ENCODE assay signal across 27 cellular contexts in genomic region chr9:106438928-106439327, GRCh38.
DNase-seq lines count a peak whose midpoint lies in the region; ATAC-seq, FAIRE-seq and TF ChIP-seq lines count a peak whose summit lies in the region.
"Had no signal": no experiment of that assay in that cellular context is flagged by ENCODE, and none has a peak within 500 bp of the region (broad histone marks: within the 10 kb centered on the region; RNA-seq: fewer than 3 reads in every experiment).

No MANE protein-coding gene starts in this region.

- DNase-seq in HepG2 (ENCODE audit: low spot score) (no peak), astrocyte of the hippocampus (ENCODE audit: low read depth, low spot score) (peak; percentile 62), right lobe of liver (no peak), left lung (no peak), glutamatergic neuron (no peak), RPMI8226 (no peak)
- DNase-seq: ACHN; activated CD4-positive, CD25-positive, alpha-beta regulatory T cell treated with anti-CD3 and anti-CD28 coated beads, Interleukin-2, amount 50 U/mL, for 72 hours; activated CD8-positive, alpha-beta T cell treated with anti-CD3 and anti-CD28 coated beads for 36 hours; activated effector memory CD4-positive, alpha-beta T cell treated with anti-CD3 and anti-CD28 coated beads, Interleukin-2, amount 50 U/mL, for 16 hours; Caco-2; central memory CD4-positive, alpha-beta T cell; dermis blood vessel endothelial cell; HFFc6; MM.1S; NCI-H1436; NCI-H524; occipital lobe; PC-3; uterus had no signal

- TF ChIP-seq RAD21 in liver (IDR thresholded peaks at IDR 0.05) (peak in 1 of 2 donors; percentile 32), HepG2 (CRISPR knock-in tag; IDR thresholded peaks at IDR 0.05) (no peak)

- H3K4me2 ChIP-seq in HepG2 (ENCODE audit: low read depth, low read length): no peak overlapping the region
- H3K4me2 ChIP-seq: BLaER1 treated with 17β-estradiol and CSF1 and Interleukin-3, amounts not matched to agents 10 nM and 100 nM had no signal

- H3K27ac Mint-ChIP-seq in glutamatergic neuron (ENCODE audit: unreplicated experiment): no peak overlapping the region
- H3K27ac Mint-ChIP-seq: activated CD8-positive, alpha-beta T cell treated with anti-CD3 and anti-CD28 coated beads for 36 hours; HFFc6 had no signal

- H3K4me1 Mint-ChIP-seq in glutamatergic neuron (ENCODE audit: low read depth, unreplicated experiment): peaks cover 3% of the 10 kb centered on the region

- intact Hi-C loops in HepG2 (cut with micrococcal nuclease; ENCODE audit: unreplicated experiment): no loop called here
- intact Hi-C loops in right lobe of liver (cut with DNase I): no loop called here
- intact Hi-C loops in left lung (cut with DNase I): no loop called here

- BruUV-seq in HepG2 (replicated peaks; lab: Mats Ljungman, UMichigan): no TSS peak

- ATAC-seq in HepG2 (no peak), right lobe of liver (peak; percentile 34 to 76 (median 48)), left lung (no peak), GM18867 (IDR thresholded peaks at IDR 0.05; ENCODE audit: unreplicated experiment) (no peak)
- ATAC-seq: activated CD8-positive, alpha-beta T cell treated with anti-CD3 and anti-CD28 coated beads for 36 hours; K562; PC-3 had no signal

- TF ChIP-seq CTCF in liver (IDR thresholded peaks at IDR 0.05; ENCODE audit: low read depth, low read length, missing input control) (no peak), HepG2 (CRISPR knock-in tag; IDR thresholded peaks at IDR 0.05) (no peak), right lobe of liver (IDR thresholded peaks at IDR 0.05) (no peak), left lung (IDR thresholded peaks at IDR 0.05) (no peak), glutamatergic neuron (IDR thresholded peaks at IDR 0.05; ENCODE audit: partially characterized antibody, unreplicated experiment) (no peak)

- no peak for FAIRE-seq in HepG2 (lab: Jason Lieb, UNC)
- FAIRE-seq: endometrium, K562, keratinocyte, TTC549 had no signal

- H3K9me3 Mint-ChIP-seq in glutamatergic neuron (ENCODE audit: unreplicated experiment): peaks cover 3% of the 10 kb centered on the region

- H3K9me3 ChIP-seq in liver (ENCODE audit: control insufficient read depth in 4 of 4, low read length in 3 of 4) (peaks cover 0 to 3% (median 0%) of the 10 kb centered on the region in 4 donors), HepG2 (ENCODE audit: low read length) (no peaks in the 10 kb centered on the region), right lobe of liver (no peaks in the 10 kb centered on the region), left lung (no peaks in the 10 kb centered on the region)
- H3K9me3 ChIP-seq: BLaER1 treated with 17β-estradiol and CSF1 and Interleukin-3, amounts not matched to agents 10 nM and 100 nM; Caco-2; uterus had no signal

- no peaks in the 10 kb centered on the region for H4K20me1 ChIP-seq in HepG2 (ENCODE audit: insufficient read depth, low read length)
- H4K20me1 ChIP-seq: BLaER1 treated with 17β-estradiol and CSF1 and Interleukin-3, amounts not matched to agents 10 nM and 100 nM had no signal

- H3K36me3 Mint-ChIP-seq in glutamatergic neuron (ENCODE audit: unreplicated experiment): no peaks in the 10 kb centered on the region

- WGBS in liver: 78% methylated on average over 3 of the region's 3 CpGs
- 81% methylated on average over 3 of the region's 3 CpGs for WGBS in HepG2 (ENCODE audit: low lambda C conversion rate)
- WGBS in right lobe of liver (ENCODE audit: insufficient coverage, low coverage, low lambda C conversion rate, missing lambda C conversion rate): 69% methylated on average over 3 of the region's 3 CpGs

- TF ChIP-seq POLR2A in HepG2 (IDR thresholded peaks at IDR 0.05; ENCODE audit: insufficient read depth in 1 of 2, low read depth in 2 of 2, low read length in 2 of 2) (no peak), right lobe of liver (IDR thresholded peaks at IDR 0.05) (no peak)

- H3K9ac ChIP-seq in liver (ENCODE audit: low read depth in 1 of 2, low read length in 2 of 2) (no peak overlapping the region), HepG2 (ENCODE audit: insufficient read depth, low read depth, low read length) (no peak overlapping the region)
- H3K9ac ChIP-seq: BLaER1 treated with 17β-estradiol and CSF1 and Interleukin-3, amounts not matched to agents 10 nM and 100 nM had no signal

- H2AFZ ChIP-seq in HepG2 (ENCODE audit: low read length): no peak overlapping the region

- POLR2A ChIA-PET in HepG2 (lab: Yijun Ruan, JAX): no interaction called here

- H3K27ac ChIP-seq in liver (ENCODE audit: low read depth in 1 of 2, low read length in 2 of 2): no peak overlapping the region
- H3K27ac ChIP-seq in HepG2 (ENCODE audit: extremely low read length, insufficient read depth, low read length): no peak overlapping the region
- H3K27ac ChIP-seq in right lobe of liver: no peak overlapping the region
- no peak overlapping the region for H3K27ac ChIP-seq in left lung
- H3K27ac ChIP-seq: BLaER1 treated with 17β-estradiol and CSF1 and Interleukin-3, amounts not matched to agents 10 nM and 100 nM; uterus had no signal

- H3K27me3 Mint-ChIP-seq in glutamatergic neuron (ENCODE audit: unreplicated experiment): no peaks in the 10 kb centered on the region
- H3K27me3 Mint-ChIP-seq: activated CD8-positive, alpha-beta T cell treated with anti-CD3 and anti-CD28 coated beads for 36 hours had no signal

- in situ Hi-C loops in HepG2 (cut with HindIII; ENCODE audit: extremely low pct_ligation_motif_present, low pct_unique_long_range_greater_than_20kb): no loop called here

- H3K4me3 ChIP-seq in liver (ENCODE audit: low read depth in 1 of 3, low read length in 3 of 3): no peak overlapping the region
- no peak overlapping the region for H3K4me3 ChIP-seq in HepG2 (replicated peaks in 1 of 3; ENCODE audit: insufficient read depth in 1 of 3, low read depth in 2 of 3, low read length in 3 of 3)
- no peak overlapping the region for H3K4me3 ChIP-seq in right lobe of liver
- no peak overlapping the region for H3K4me3 ChIP-seq in left lung
- H3K4me3 ChIP-seq: BLaER1 treated with 17β-estradiol and CSF1 and Interleukin-3, amounts not matched to agents 10 nM and 100 nM; K562; uterus had no signal

- H3K27me3 ChIP-seq in liver (ENCODE audit: control insufficient read depth in 4 of 4, insufficient read depth in 4 of 4, low read length in 3 of 4) (no peaks in the 10 kb centered on the region), HepG2 (ENCODE audit: control insufficient read depth in 1 of 2, insufficient read depth in 2 of 2, low read length in 2 of 2) (no peaks in the 10 kb centered on the region), right lobe of liver (no peaks in the 10 kb centered on the region), left lung (no peaks in the 10 kb centered on the region)
- H3K27me3 ChIP-seq: BLaER1 treated with 17β-estradiol and CSF1 and Interleukin-3, amounts not matched to agents 10 nM and 100 nM; uterus had no signal

- H3K79me2 ChIP-seq in HepG2 (ENCODE audit: insufficient read depth, low read length): no peaks in the 10 kb centered on the region

- no peak for TF ChIP-seq EP300 in HepG2 (IDR thresholded peaks at IDR 0.05; ENCODE audit: low read depth in 2 of 2, low read length in 2 of 2)
- TF ChIP-seq EP300 in HepG2 (CRISPR knock-in tag; IDR thresholded peaks at IDR 0.05; ENCODE audit: borderline replicate concordance): no peak

- CTCF ChIA-PET in HepG2 (lab: Yijun Ruan, JAX; ENCODE audit: low intra/inter-chr PET ratio, low total read pairs): no interaction called here

- no peaks in the 10 kb centered on the region for H3K36me3 ChIP-seq in liver (ENCODE audit: control insufficient read depth in 4 of 4, insufficient read depth in 3 of 4, low read depth in 1 of 4, low read length in 3 of 4)
- no peaks in the 10 kb centered on the region for H3K36me3 ChIP-seq in HepG2 (replicated peaks in 1 of 2; ENCODE audit: control insufficient read depth in 1 of 2, insufficient read depth in 2 of 2, low read length in 2 of 2)
- H3K36me3 ChIP-seq in right lobe of liver: no peaks in the 10 kb centered on the region
- H3K36me3 ChIP-seq in left lung: no peaks in the 10 kb centered on the region
- H3K36me3 ChIP-seq: BLaER1 treated with 17β-estradiol and CSF1 and Interleukin-3, amounts not matched to agents 10 nM and 100 nM; uterus had no signal

- peaks cover 0 to 2% (median 0%) of the 10 kb centered on the region in 4 donors for H3K4me1 ChIP-seq in liver (ENCODE audit: control insufficient read depth in 4 of 4, insufficient read depth in 4 of 4, low read length in 3 of 4)
- H3K4me1 ChIP-seq in HepG2 (ENCODE audit: insufficient read depth, low read length): no peaks in the 10 kb centered on the region
- H3K4me1 ChIP-seq in right lobe of liver: peaks cover 0 to 2% (median 0%) of the 10 kb centered on the region in 4 donors
- no peaks in the 10 kb centered on the region for H3K4me1 ChIP-seq in left lung
- H3K4me1 ChIP-seq: Caco-2, uterus had no signal

- H3K4me3 Mint-ChIP-seq in glutamatergic neuron (ENCODE audit: unreplicated experiment): no peak overlapping the region
- H3K4me3 Mint-ChIP-seq: activated CD8-positive, alpha-beta T cell treated with anti-CD3 and anti-CD28 coated beads for 36 hours; HFFc6 had no signal

TF ChIP-seq in liver, 16 proteins besides CTCF, POLR2A, EP300 and RAD21 (continues in another document):
- TF ChIP-seq FOXA2 (IDR thresholded peaks at IDR 0.05) (no peak), FOXA1 (IDR thresholded peaks at IDR 0.05) (no peak), NR2F2 (IDR thresholded peaks at IDR 0.05) (peak; percentile 79), JUND (IDR thresholded peaks at IDR 0.05) (no peak), ATF3 (IDR thresholded peaks at IDR 0.05) (no peak), SP1 (IDR thresholded peaks at IDR 0.05) (no peak)

TF ChIP-seq in HepG2, 621 proteins besides CTCF, POLR2A, EP300 and RAD21 (continues in another document):
- TF ChIP-seq ZNF143 (CRISPR knock-in tag; IDR thresholded peaks at IDR 0.05) (no peak), TCF7L2 (IDR thresholded peaks at IDR 0.05; ENCODE audit: low read depth, low read length) (no peak), MED8 (CRISPR knock-in tag; IDR thresholded peaks at IDR 0.05; ENCODE audit: insufficient replicate concordance) (no peak), ZNF556 (CRISPR knock-in tag; IDR thresholded peaks at IDR 0.05; ENCODE audit: borderline replicate concordance) (no peak), ATRX (CRISPR knock-in tag; IDR thresholded peaks at IDR 0.05; ENCODE audit: borderline replicate concordance) (no peak), ZNF547 (CRISPR knock-in tag; IDR thresholded peaks at IDR 0.05) (no peak), HBP1 (CRISPR knock-in tag; IDR thresholded peaks at IDR 0.05; ENCODE audit: low read depth) (no peak), GLI4 (CRISPR knock-in tag; IDR thresholded peaks at IDR 0.05; ENCODE audit: borderline replicate concordance) (no peak)

Comparison
In these comparisons a context has a peak if more than half of its experiments do, and no peak if none do; other contexts are left out.
1. ATAC-seq: peak in right lobe of liver (4 of 4); none in HepG2 (single experiment), left lung (single experiment) and GM18867 (single experiment).